ENCODE assay signal across 8 cellular contexts in genomic region chr14:34872822-34873590, GRCh38. TPM values are rescaled to one million over a fixed set of nuclear protein-coding genes. Genes with fewer than 3 reads are reported as not detected.
A peak's percentile ranks its signal among the peaks of the same experiment; 100 is the strongest.
DNase-seq lines count a peak whose midpoint lies in the region; ATAC-seq, FAIRE-seq and TF ChIP-seq lines count a peak whose summit lies in the region.

No MANE protein-coding gene starts in this region.

- H3K4me3 Mint-ChIP-seq in activated CD8-positive, alpha-beta memory T cell treated with anti-CD3 and anti-CD28 coated beads, Interleukin-2, amount 10 ng/mL, durations not matched to agents 7 days and 5 days, result peak overlapping the region; percentile 96
- peak overlapping the region; percentile 93 for H3K4me3 Mint-ChIP-seq in stimulated activated naive CD8-positive, alpha-beta T cell treated with anti-CD3 and anti-CD28 coated beads, Interleukin-15, Interleukin-2, amounts not matched to agents 100 ng/mL and 50 ng/mL, for 24 hours

- ATAC-seq in activated CD8-positive, alpha-beta memory T cell treated with anti-CD3 and anti-CD28 coated beads, Interleukin-2, amount 10 ng/mL, durations not matched to agents 7 days and 5 days, result peak; percentile 13

- DNase-seq in activated CD8-positive, alpha-beta memory T cell treated with anti-CD3 and anti-CD28 coated beads, Interleukin-2, amount 10 ng/mL, durations not matched to agents 7 days and 5 days, result no peak
- DNase-seq in activated CD8-positive, alpha-beta memory T cell treated with anti-CD3 and anti-CD28 coated beads for 24 hours, result no peak
- DNase-seq in NCI-H2029 (lab: John Stamatoyannopoulos, UW) (peak; percentile 61), amniotic epithelial cell (ENCODE audit: low read depth) (peak; percentile 52), SHP77 treated with DMSO at 0.1 percent for 48 hours (lab: John Stamatoyannopoulos, UW) (no peak)

- peaks cover 6% of the 10 kb centered on the region; the same call in 1 of the 2 replicates for H3K4me1 ChIP-seq in HEK293 (ENCODE audit: control insufficient read depth, insufficient read depth, low read length)

- POLR2A ChIA-PET in HEK293 (lab: Yijun Ruan, JAX), result interaction anchor here (0.6 to 1.4 kb wide), 4 partner anchors 110 to 292 kb away, joined by 3 to 4 read pairs (median 4); partner anchors contain the start of gene SRP54

- H3K4me3 ChIP-seq in HEK293 (ENCODE audit: low read depth, low read length), result peak overlapping the region; percentile 97

- FAIRE-seq in islet of Langerhans (lab: Jason Lieb, UNC), result peak; percentile 21

- peaks cover 48% of the 10 kb centered on the region for H3K4me1 Mint-ChIP-seq in activated CD8-positive, alpha-beta memory T cell treated with anti-CD3 and anti-CD28 coated beads, Interleukin-2, amount 10 ng/mL, durations not matched to agents 7 days and 5 days
- H3K4me1 Mint-ChIP-seq in stimulated activated naive CD8-positive, alpha-beta T cell treated with anti-CD3 and anti-CD28 coated beads, Interleukin-15, Interleukin-2, amounts not matched to agents 100 ng/mL and 50 ng/mL, for 24 hours (ENCODE audit: low read depth), result peaks cover 61% of the 10 kb centered on the region

- H3K27ac ChIP-seq in HEK293 (ENCODE audit: extremely low read depth, low read depth, low read length), result peak overlapping the region; percentile 96

- no peak for TF ChIP-seq CTCF in HEK293 (tag by site-specific recombination; IDR thresholded peaks at IDR 0.05)

- peaks cover 3 to 26% of the 10 kb centered on the region in 2 experiments for H3K36me3 ChIP-seq in HEK293 (ENCODE audit: control insufficient read depth in 2 of 2, insufficient read depth in 1 of 2, low read length in 2 of 2)

- no peaks in the 10 kb centered on the region for H3K9me3 Mint-ChIP-seq in activated CD8-positive, alpha-beta memory T cell treated with anti-CD3 and anti-CD28 coated beads, Interleukin-2, amount 10 ng/mL, durations not matched to agents 7 days and 5 days (ENCODE audit: low read depth)
- no peaks in the 10 kb centered on the region for H3K9me3 Mint-ChIP-seq in stimulated activated naive CD8-positive, alpha-beta T cell treated with anti-CD3 and anti-CD28 coated beads, Interleukin-15, Interleukin-2, amounts not matched to agents 100 ng/mL and 50 ng/mL, for 24 hours

- no peaks in the 10 kb centered on the region for H3K27me3 Mint-ChIP-seq in activated CD8-positive, alpha-beta memory T cell treated with anti-CD3 and anti-CD28 coated beads, Interleukin-2, amount 10 ng/mL, durations not matched to agents 7 days and 5 days
- H3K27me3 Mint-ChIP-seq in stimulated activated naive CD8-positive, alpha-beta T cell treated with anti-CD3 and anti-CD28 coated beads, Interleukin-15, Interleukin-2, amounts not matched to agents 100 ng/mL and 50 ng/mL, for 24 hours, result no peaks in the 10 kb centered on the region

- H3K27ac Mint-ChIP-seq in activated CD8-positive, alpha-beta memory T cell treated with anti-CD3 and anti-CD28 coated beads, Interleukin-2, amount 10 ng/mL, durations not matched to agents 7 days and 5 days, result peak overlapping the region; percentile 98
- H3K27ac Mint-ChIP-seq in stimulated activated naive CD8-positive, alpha-beta T cell treated with anti-CD3 and anti-CD28 coated beads, Interleukin-15, Interleukin-2, amounts not matched to agents 100 ng/mL and 50 ng/mL, for 24 hours, result peak overlapping the region; percentile 96

- CTCF ChIA-PET in activated CD8-positive, alpha-beta memory T cell treated with anti-CD3 and anti-CD28 coated beads, Interleukin-2, amount 10 ng/mL, durations not matched to agents 7 days and 5 days (lab: Charles Lee), result interaction anchor here (1.2 to 1.7 kb wide), 4 partner anchors 16 to 108 kb away, joined by 3 to 7 read pairs (median 6); no protein-coding TSS in a partner anchor
- CTCF ChIA-PET in HEK293 (lab: Yijun Ruan, JAX), result interaction anchor here (0.5 kb wide), 1 partner anchor 246 kb away, joined by 3 read pairs; no protein-coding TSS in a partner anchor

- no peaks in the 10 kb centered on the region for H3K9me3 ChIP-seq in HEK293 (ENCODE audit: control insufficient read depth, insufficient read depth, low read depth, low read length)

- peaks cover 31% of the 10 kb centered on the region for H3K36me3 Mint-ChIP-seq in activated CD8-positive, alpha-beta memory T cell treated with anti-CD3 and anti-CD28 coated beads, Interleukin-2, amount 10 ng/mL, durations not matched to agents 7 days and 5 days
- peaks cover 43% of the 10 kb centered on the region for H3K36me3 Mint-ChIP-seq in stimulated activated naive CD8-positive, alpha-beta T cell treated with anti-CD3 and anti-CD28 coated beads, Interleukin-15, Interleukin-2, amounts not matched to agents 100 ng/mL and 50 ng/mL, for 24 hours (ENCODE audit: low read depth)

TF ChIP-seq in HEK293, 187 proteins besides CTCF, POLR2A, EP300 and RAD21 (continues in another document):
- TF ChIP-seq ZNF558 (tag by site-specific recombination; IDR thresholded peaks at IDR 0.05) (0 out of 2 replicates have a peak, but pooled peaks have one; percentile 12), ZNF777 (tag by site-specific recombination; IDR thresholded peaks at IDR 0.05; ENCODE audit: borderline replicate concordance) (no peak), SP2 (tag by site-specific recombination; IDR thresholded peaks at IDR 0.05) (no peak), PATZ1 (tag by site-specific recombination; IDR thresholded peaks at IDR 0.05) (no peak), ZNF133 (tag by site-specific recombination; IDR thresholded peaks at IDR 0.05) (no peak), ZBTB1 (tag by site-specific recombination; IDR thresholded peaks at IDR 0.05) (no peak; the same call in 1 of the 2 replicates), TRIM28 (IDR thresholded peaks at IDR 0.05; ENCODE audit: borderline replicate concordance, low read length) (peak; percentile 70; the same call in 1 of the 2 replicates), ZNF792 (tag by site-specific recombination; IDR thresholded peaks at IDR 0.05) (no peak), FEZF1 (tag by site-specific recombination; IDR thresholded peaks at IDR 0.05) (peak; percentile 77), MYNN (tag by site-specific recombination; IDR thresholded peaks at IDR 0.05; ENCODE audit: borderline replicate concordance) (peak; percentile 76), ZSCAN23 (tag by site-specific recombination; IDR thresholded peaks at IDR 0.05) (no peak), ZNF362 (tag by site-specific recombination; IDR thresholded peaks at IDR 0.05) (peak; percentile 87), ZBTB17 (tag by site-specific recombination; IDR thresholded peaks at IDR 0.05) (peak; percentile 89), PRDM6 (tag by site-specific recombination; IDR thresholded peaks at IDR 0.05) (peak; percentile 19; the same call in 1 of the 2 replicates), ZNF18 (tag by site-specific recombination; IDR thresholded peaks at IDR 0.05) (no peak), ZNF19 (tag by site-specific recombination; IDR thresholded peaks at IDR 0.05; ENCODE audit: low read depth) (no peak)

RNA-seq across cellular contexts. Expression of gene BAZ1A, which starts 2.2 kb away (rescaled TPM):
- total RNA-seq in activated CD8-positive, alpha-beta memory T cell treated with anti-CD3 and anti-CD28 coated beads, Interleukin-2, amount 10 ng/mL, durations not matched to agents 7 days and 5 days, result 10 to 100 TPM; 48.7 to 57.4 TPM

Comparison
In these comparisons a context has a peak if more than half of its experiments do, and no peak if none do; other contexts are left out.
1. DNase-seq: peak in NCI-H2029 (single experiment) and amniotic epithelial cell (single experiment); none in activated CD8-positive, alpha-beta memory T cell treated with anti-CD3 and anti-CD28 coated beads, Interleukin-2, amount 10 ng/mL, durations not matched to agents 7 days and 5 days (single experiment), activated CD8-positive, alpha-beta memory T cell treated with anti-CD3 and anti-CD28 coated beads for 24 hours (single experiment) and SHP77 treated with DMSO at 0.1 percent for 48 hours (single experiment).